In the genomic region with DNA sequence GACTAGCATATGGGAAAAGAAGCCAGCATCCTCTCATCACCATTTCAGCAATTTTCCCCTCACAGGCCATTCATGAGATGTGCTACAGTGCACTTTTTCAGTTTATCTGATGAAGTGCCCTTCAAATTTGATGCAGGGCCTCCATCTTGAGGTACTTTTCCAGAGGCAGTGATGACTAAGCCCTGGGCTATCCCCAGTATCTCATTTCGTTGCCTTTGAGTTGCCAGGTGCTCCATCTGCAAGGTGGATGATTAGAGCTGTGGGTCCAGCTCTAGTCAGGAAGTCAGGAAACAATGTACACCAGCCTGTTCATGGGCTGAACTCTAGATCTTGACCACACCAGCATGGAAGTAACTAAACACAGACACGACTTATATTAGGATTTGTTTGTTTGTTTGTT, we compare ENCODE assay signal across 14 cellular contexts.
A peak's percentile ranks its signal among the peaks of the same experiment; 100 is the strongest.
DNase-seq lines count a peak whose midpoint lies in the region; ATAC-seq and TF ChIP-seq lines count a peak whose summit lies in the region.
"Had no signal": no experiment of that assay in that cellular context is flagged by ENCODE, and none has a peak within 500 bp of the region (broad histone marks: within the 10 kb centered on the region; RNA-seq: fewer than 3 reads in every experiment).

No MANE protein-coding gene starts in this region.

- H3K36me3 ChIP-seq in right lobe of liver: no peaks in the 10 kb centered on the region

- no peak overlapping the region for H3K4me3 ChIP-seq in right lobe of liver
- H3K4me3 ChIP-seq: A549, GM23248 had no signal

- no peaks in the 10 kb centered on the region for H3K9me3 ChIP-seq in right lobe of liver
- H3K9me3 ChIP-seq: A549, Caco-2 had no signal

- no peaks in the 10 kb centered on the region for H3K4me1 ChIP-seq in right lobe of liver
- H3K4me1 ChIP-seq: A549, Caco-2 had no signal

- intact Hi-C loops in right lobe of liver (cut with DNase I): no loop called here

- H3K27ac ChIP-seq in RWPE1: no peak overlapping the region; the same call in 1 of the 2 replicates
- no peak overlapping the region for H3K27ac ChIP-seq in right lobe of liver
- H3K27ac ChIP-seq: A549, GM23248 had no signal

- no peak for ATAC-seq in right lobe of liver
- ATAC-seq: A549; CD8-positive, alpha-beta T cell; HCT116; HepG2 had no signal

- TF ChIP-seq CTCF in RWPE1 (conservative IDR thresholded peaks at IDR 0.05; ENCODE audit: low read depth): no peak
- no peak for TF ChIP-seq CTCF in right lobe of liver (IDR thresholded peaks at IDR 0.05)

- 29% methylated on average over 2 of the region's 2 CpGs for WGBS in right lobe of liver (ENCODE audit: insufficient coverage, low coverage, low lambda C conversion rate, missing lambda C conversion rate)

- H3K27me3 ChIP-seq in right lobe of liver: no peaks in the 10 kb centered on the region

- CTCF ChIA-PET in RWPE1 (lab: Yijun Ruan, JAX): no interaction called here

- POLR2A ChIA-PET in RWPE1 (lab: Yijun Ruan, JAX; ENCODE audit: low non-redundant PET): no interaction called here

- no peak for TF ChIP-seq POLR2A in right lobe of liver (IDR thresholded peaks at IDR 0.05)

- peak; percentile 47 for DNase-seq in A172 (ENCODE audit: low spot score)
- peak; percentile 22 for DNase-seq in NCI-H2196 (lab: John Stamatoyannopoulos, UW; ENCODE audit: unreplicated experiment)
- peak; percentile 14 for DNase-seq in RWPE1 (ENCODE audit: low spot score)
- DNase-seq in islet precursor cell: peak; percentile 62
- DNase-seq in NCI-H1930 (lab: John Stamatoyannopoulos, UW): no peak
- DNase-seq in right lobe of liver: no peak
- no peak for DNase-seq in SKM-1 treated with dmso at 0.1 percent for 144 hours (lab: John Stamatoyannopoulos, UW; ENCODE audit: unreplicated experiment)
- DNase-seq in stimulated activated CD4-positive, alpha-beta T cell treated with anti-CD3 and anti-CD28 coated beads, Interleukin-1b, Interleukin-23, amount 100 ng/mL, for 48 hours: no peak
- DNase-seq: Caco-2; CD8-positive, alpha-beta T cell; GM23248 had no signal

Comparison
In these comparisons a context has a peak if more than half of its experiments do, and no peak if none do; other contexts are left out.
1. DNase-seq: peak in A172 (single experiment), NCI-H2196 (single experiment), RWPE1 (single experiment) and islet precursor cell (single experiment); none in NCI-H1930 (0 of 2), right lobe of liver (0 of 3), SKM-1 treated with dmso at 0.1 percent for 144 hours (single experiment) and stimulated activated CD4-positive, alpha-beta T cell treated with anti-CD3 and anti-CD28 coated beads, Interleukin-1b, Interleukin-23, amount 100 ng/mL, for 48 hours (single experiment).